Comparison of ENCODE assay signal across 1 cellular context in genomic region chr15:87115795-87116194, GRCh38.
TF ChIP-seq lines count a peak whose summit lies in the region.

No MANE protein-coding gene starts in this region.

TF ChIP-seq in HepG2, 621 proteins besides CTCF, POLR2A, EP300 and RAD21 (continued from another document):
- TF ChIP-seq MAFF (IDR thresholded peaks at IDR 0.05; ENCODE audit: low read depth, low read length) (peak; percentile 74), KDM2A (CRISPR knock-in tag; IDR thresholded peaks at IDR 0.05; ENCODE audit: borderline replicate concordance, low read depth) (no peak)
TF ChIP-seq in HepG2: peak in this region for 2.
